Comparison of ENCODE assay signal across 17 cellular contexts in the genomic region with DNA sequence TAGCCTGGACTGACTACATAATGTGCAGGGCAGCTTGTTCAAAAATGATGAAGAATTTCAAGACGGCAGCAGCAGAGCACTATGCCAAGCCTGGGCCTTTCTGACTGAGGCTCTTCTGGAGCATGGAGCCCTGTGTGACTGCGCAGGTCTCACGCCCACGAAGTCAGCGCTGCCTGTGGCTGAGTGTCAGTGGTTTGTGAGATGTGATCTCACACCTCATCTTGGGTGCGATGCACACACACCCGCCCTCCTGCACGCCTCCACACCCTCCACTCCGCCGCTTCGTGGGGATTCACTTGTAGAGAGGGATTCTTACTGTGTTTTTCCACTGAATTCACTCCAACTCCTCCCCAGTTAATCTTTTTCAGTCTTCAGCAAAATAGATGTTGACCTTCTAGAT.
DNase-seq lines count a peak whose midpoint lies in the region; ATAC-seq lines count a peak whose summit lies in the region.
"Had no signal": no experiment of that assay in that cellular context is flagged by ENCODE, and none has a peak within 500 bp of the region (broad histone marks: within the 10 kb centered on the region; RNA-seq: fewer than 3 reads in every experiment).

No MANE protein-coding gene starts in this region.

- no peaks in the 10 kb centered on the region for H3K9me3 Mint-ChIP-seq in activated T-helper 1 cell treated with anti-CD3 and anti-CD28 coated beads, Interleukin-12 subunit alpha, Interleukin-12 subunit beta, Interleukin-2, Interleukin-4 antibody, amounts not matched to agents 30 ng/mL and 10 ng/mL and 1 ng/mL, durations not matched to agents 14 hours and 24 hours and 36 hours
- H3K9me3 Mint-ChIP-seq: endodermal cell, nephron had no signal

- peaks cover 17% of the 10 kb centered on the region for H3K4me1 Mint-ChIP-seq in activated T-helper 1 cell treated with anti-CD3 and anti-CD28 coated beads, Interleukin-12 subunit alpha, Interleukin-12 subunit beta, Interleukin-2, Interleukin-4 antibody, amounts not matched to agents 30 ng/mL and 10 ng/mL and 1 ng/mL, durations not matched to agents 14 hours and 24 hours and 36 hours (ENCODE audit: low read depth)
- H3K4me1 Mint-ChIP-seq: endodermal cell, nephron had no signal

- peak; percentile 60 to 73 for DNase-seq in activated CD4-positive, alpha-beta T cell treated with anti-CD3 and anti-CD28 coated beads, Interleukin-2, amount 50 U/mL, for 48 hours
- DNase-seq in activated T-helper 1 cell treated with anti-CD3 and anti-CD28 coated beads, Interleukin-12 subunit alpha, Interleukin-12 subunit beta, Interleukin-2, Interleukin-4 antibody, amounts not matched to agents 30 ng/mL and 10 ng/mL and 1 ng/mL, durations not matched to agents 14 hours and 24 hours and 36 hours (ENCODE audit: low spot score): no peak
- DNase-seq in occipital lobe (lab: John Stamatoyannopoulos, UW) (peak; percentile 74), NOMO-1 treated with dmso at 0.1 percent for 144 hours (lab: John Stamatoyannopoulos, UW; ENCODE audit: unreplicated experiment) (no peak), mesenteric fat pad (ENCODE audit: low spot score) (no peak), cortex of kidney (lab: John Stamatoyannopoulos, UW) (no peak)
- DNase-seq in stimulated activated CD8-positive, alpha-beta memory T cell treated with anti-CD3 and anti-CD28 coated beads, Interleukin-2, amount 100 ng/mL, for 1 hour (ENCODE audit: low read depth in 2 of 2): peak; percentile 21 to 23
- DNase-seq: brain microvascular endothelial cell, Caco-2, endodermal cell, KBM-7, NCI-H187 treated with DMSO at 0.1 percent for 48 hours, SJCRH30, trophoblast cell had no signal

- H3K4me3 Mint-ChIP-seq in activated T-helper 1 cell treated with anti-CD3 and anti-CD28 coated beads, Interleukin-12 subunit alpha, Interleukin-12 subunit beta, Interleukin-2, Interleukin-4 antibody, amounts not matched to agents 30 ng/mL and 10 ng/mL and 1 ng/mL, durations not matched to agents 14 hours and 24 hours and 36 hours: no peak overlapping the region
- H3K4me3 Mint-ChIP-seq: endodermal cell, nephron, WTC11 had no signal

- peaks cover 8% of the 10 kb centered on the region for H3K27me3 Mint-ChIP-seq in activated T-helper 1 cell treated with anti-CD3 and anti-CD28 coated beads, Interleukin-12 subunit alpha, Interleukin-12 subunit beta, Interleukin-2, Interleukin-4 antibody, amounts not matched to agents 30 ng/mL and 10 ng/mL and 1 ng/mL, durations not matched to agents 14 hours and 24 hours and 36 hours (ENCODE audit: insufficient read depth)

- H3K27ac Mint-ChIP-seq in activated T-helper 1 cell treated with anti-CD3 and anti-CD28 coated beads, Interleukin-12 subunit alpha, Interleukin-12 subunit beta, Interleukin-2, Interleukin-4 antibody, amounts not matched to agents 30 ng/mL and 10 ng/mL and 1 ng/mL, durations not matched to agents 14 hours and 24 hours and 36 hours: peak overlapping the region; percentile 52
- H3K27ac Mint-ChIP-seq: endodermal cell, nephron, WTC11 had no signal

- no peaks in the 10 kb centered on the region for H3K36me3 Mint-ChIP-seq in activated T-helper 1 cell treated with anti-CD3 and anti-CD28 coated beads, Interleukin-12 subunit alpha, Interleukin-12 subunit beta, Interleukin-2, Interleukin-4 antibody, amounts not matched to agents 30 ng/mL and 10 ng/mL and 1 ng/mL, durations not matched to agents 14 hours and 24 hours and 36 hours (ENCODE audit: low read depth)
- H3K36me3 Mint-ChIP-seq: WTC11 had no signal

- no peak for ATAC-seq in esophagus mucosa
- ATAC-seq: WTC11 had no signal

- intact Hi-C loops in activated T-helper 1 cell treated with anti-CD3 and anti-CD28 coated beads, Interleukin-12 subunit alpha, Interleukin-12 subunit beta, Interleukin-2, Interleukin-4 antibody, amounts not matched to agents 30 ng/mL and 10 ng/mL and 1 ng/mL, durations not matched to agents 14 hours and 24 hours and 36 hours (cut with micrococcal nuclease): loop anchor here (1.0 to 5.0 kb wide), 2 partner anchors 87 to 284 kb away; a partner anchor contains a TSS

Comparison
In these comparisons a context has a peak if more than half of its experiments do, and no peak if none do; other contexts are left out.
1. DNase-seq: peak in activated CD4-positive, alpha-beta T cell treated with anti-CD3 and anti-CD28 coated beads, Interleukin-2, amount 50 U/mL, for 48 hours (2 of 2), occipital lobe (single experiment) and stimulated activated CD8-positive, alpha-beta memory T cell treated with anti-CD3 and anti-CD28 coated beads, Interleukin-2, amount 100 ng/mL, for 1 hour (2 of 2); none in activated T-helper 1 cell treated with anti-CD3 and anti-CD28 coated beads, Interleukin-12 subunit alpha, Interleukin-12 subunit beta, Interleukin-2, Interleukin-4 antibody, amounts not matched to agents 30 ng/mL and 10 ng/mL and 1 ng/mL, durations not matched to agents 14 hours and 24 hours and 36 hours (single experiment), NOMO-1 treated with dmso at 0.1 percent for 144 hours (single experiment), mesenteric fat pad (single experiment) and cortex of kidney (single experiment).